In the genomic region with DNA sequence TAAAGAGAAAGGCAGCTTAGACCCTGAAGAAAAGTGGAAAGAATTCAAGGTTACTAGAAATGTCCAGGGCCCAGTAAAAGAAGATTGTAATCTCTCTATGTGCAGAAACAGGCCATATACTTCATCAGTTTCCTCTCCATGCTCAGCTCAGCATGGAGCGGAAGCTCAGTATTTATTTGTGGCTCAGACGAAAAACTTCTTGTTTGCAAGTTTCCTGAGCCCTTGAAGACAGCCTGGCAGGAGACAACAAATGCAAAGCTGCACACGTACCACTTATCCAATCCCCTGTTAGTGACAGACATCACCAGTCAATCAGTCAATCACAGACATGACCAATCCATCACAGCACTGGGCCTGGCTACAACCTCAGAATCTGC, we compare ENCODE assay signal across 10 cellular contexts. TPM values are rescaled to one million over a fixed set of nuclear protein-coding genes. Genes with fewer than 3 reads are reported as not detected.
DNase-seq lines count a peak whose midpoint lies in the region; ATAC-seq and TF ChIP-seq lines count a peak whose summit lies in the region.
"Had no signal": no experiment of that assay in that cellular context is flagged by ENCODE, and none has a peak within 500 bp of the region (broad histone marks: within the 10 kb centered on the region; RNA-seq: fewer than 3 reads in every experiment).

No MANE protein-coding gene starts in this region.

- no peaks in the 10 kb centered on the region for H3K9me3 Mint-ChIP-seq in naive thymus-derived CD8-positive, alpha-beta T cell

- no peak overlapping the region for H3K9ac ChIP-seq in parathyroid adenoma

- peaks cover 9 to 29% (median 24%) of the 10 kb centered on the region in 4 donors for H3K4me1 Mint-ChIP-seq in naive thymus-derived CD8-positive, alpha-beta T cell

- DNase-seq in SJCRH30 (peak; percentile 71 to 75), esophagus squamous epithelium (lab: John Stamatoyannopoulos, UW) (no peak), kidney glomerular epithelial cell (lab: John Stamatoyannopoulos, UW) (no peak), MG63 (no peak)
- no peak for DNase-seq in naive thymus-derived CD8-positive, alpha-beta T cell
- DNase-seq in activated CD8-positive, alpha-beta memory T cell treated with anti-CD3 and anti-CD28 coated beads, Interleukin-2, amount 50 U/mL, for 48 hours: no peak
- DNase-seq: NCI-H1417 treated with DMSO at 0.1 percent for 48 hours, pancreas had no signal

- H3K79me2 ChIP-seq in ACC112 (ENCODE audit: control insufficient read depth, insufficient read depth, low read length, unreplicated experiment): no peaks in the 10 kb centered on the region
- H3K79me2 ChIP-seq in parathyroid adenoma: no peaks in the 10 kb centered on the region

- no peaks in the 10 kb centered on the region for H3K27me3 ChIP-seq in ACC112 (ENCODE audit: insufficient read depth, low read length)
- H3K27me3 ChIP-seq in SJCRH30: no peaks in the 10 kb centered on the region
- no peaks in the 10 kb centered on the region for H3K27me3 ChIP-seq in esophagus squamous epithelium
- H3K27me3 ChIP-seq in parathyroid adenoma (ENCODE audit: control insufficient read depth, insufficient read depth, low read length): no peaks in the 10 kb centered on the region
- H3K27me3 ChIP-seq in MG63: no peaks in the 10 kb centered on the region
- H3K27me3 ChIP-seq: pancreas had no signal

- no peak for TF ChIP-seq POLR2A in esophagus squamous epithelium (IDR thresholded peaks at IDR 0.05)

- H3K27ac Mint-ChIP-seq in naive thymus-derived CD8-positive, alpha-beta T cell: peak overlapping the region in 3 of 10 donors; percentile 22 to 76 (median 22)

- TF ChIP-seq CTCF in esophagus squamous epithelium (IDR thresholded peaks at IDR 0.05): no peak
- no peak for TF ChIP-seq CTCF in parathyroid adenoma (IDR thresholded peaks at IDR 0.05)

- H2AFZ ChIP-seq in ACC112 (ENCODE audit: low read length, unreplicated experiment) (no peak overlapping the region), parathyroid adenoma (peak overlapping the region; percentile 11)

- ATAC-seq in naive thymus-derived CD8-positive, alpha-beta T cell: no peak

- H3K27me3 Mint-ChIP-seq in naive thymus-derived CD8-positive, alpha-beta T cell: no peaks in the 10 kb centered on the region

- H3K4me1 ChIP-seq in ACC112 (ENCODE audit: control insufficient read depth, insufficient read depth, low read length, unreplicated experiment) (peaks cover 17% of the 10 kb centered on the region), SJCRH30 (peaks cover 44% of the 10 kb centered on the region), esophagus squamous epithelium (peaks cover 0 to 20% (median 11%) of the 10 kb centered on the region in 3 donors), parathyroid adenoma (peaks cover 9% of the 10 kb centered on the region)
- H3K4me1 ChIP-seq: pancreas had no signal

- POLR2A ChIA-PET in naive thymus-derived CD8-positive, alpha-beta T cell (lab: Charles Lee): interaction anchor here (0.5 to 3.2 kb wide), 5 partner anchors 8 to 100 kb away, joined by 3 to 19 read pairs (median 3); a partner anchor contains a TSS

- intact Hi-C loops in esophagus squamous epithelium (cut with DNase I): no loop called here

- no peaks in the 10 kb centered on the region for H3K36me3 ChIP-seq in ACC112 (ENCODE audit: insufficient read depth, low read length)
- H3K36me3 ChIP-seq in SJCRH30: no peaks in the 10 kb centered on the region
- no peaks in the 10 kb centered on the region for H3K36me3 ChIP-seq in esophagus squamous epithelium
- H3K36me3 ChIP-seq in parathyroid adenoma (ENCODE audit: control insufficient read depth, insufficient read depth, low read length): no peaks in the 10 kb centered on the region
- no peaks in the 10 kb centered on the region for H3K36me3 ChIP-seq in MG63
- H3K36me3 ChIP-seq: pancreas had no signal

- H3K9me3 ChIP-seq in SJCRH30 (replicated peaks) (no peaks in the 10 kb centered on the region), esophagus squamous epithelium (no peaks in the 10 kb centered on the region), parathyroid adenoma (ENCODE audit: control insufficient read depth, low read length) (no peaks in the 10 kb centered on the region), MG63 (peaks cover 2% of the 10 kb centered on the region; the same call in 1 of the 2 replicates)
- H3K9me3 ChIP-seq: pancreas had no signal

- WGBS in esophagus squamous epithelium, 2 donors: 47 to 57% methylated on average over 3 of the region's 3 CpGs

- H3K27ac ChIP-seq in ACC112 (ENCODE audit: low read depth, low read length) (peak overlapping the region; percentile 73), SJCRH30 (peak overlapping the region; percentile 77), esophagus squamous epithelium (peak overlapping the region; percentile 34 to 86 (median 76)), parathyroid adenoma (peak overlapping the region; percentile 68)

- no peak overlapping the region for H3K4me3 ChIP-seq in ACC112 (ENCODE audit: low read depth, low read length)
- no peak overlapping the region for H3K4me3 ChIP-seq in SJCRH30
- no peak overlapping the region for H3K4me3 ChIP-seq in esophagus squamous epithelium
- H3K4me3 ChIP-seq in parathyroid adenoma (ENCODE audit: low read depth, low read length): no peak overlapping the region
- no peak overlapping the region for H3K4me3 ChIP-seq in MG63
- H3K4me3 ChIP-seq: pancreas had no signal

- H3K4me3 Mint-ChIP-seq in naive thymus-derived CD8-positive, alpha-beta T cell: no peak overlapping the region

- H3K36me3 Mint-ChIP-seq in naive thymus-derived CD8-positive, alpha-beta T cell: peaks cover 0 to 2% (median 0%) of the 10 kb centered on the region in 3 donors

- H3K4me2 ChIP-seq in parathyroid adenoma (ENCODE audit: low read length): peak overlapping the region; percentile 2

RNA-seq across cellular contexts. Expression of a gene that starts 8.1 kb away (rescaled TPM):
- total RNA-seq in SJCRH30 (2014; rRNA removed; shearing (Covaris generic)): 2.3 and 4.1 TPM in 2 replicates
- 10 to 100 TPM in 1 of 4 donors, 1 to 10 TPM in 3; 4.2 to 11.4 (median 8.0) TPM for total RNA-seq in esophagus squamous epithelium
- total RNA-seq in MG63 (2014; rRNA removed; shearing (Covaris generic); ENCODE audit: low replicate concordance): 4.4 and 6.3 TPM in 2 replicates
- total RNA-seq in naive thymus-derived CD8-positive, alpha-beta T cell: 100 to 1,000 TPM; 386 to 393 TPM
- polyA plus RNA-seq in naive thymus-derived CD8-positive, alpha-beta T cell: 100 to 1,000 TPM; 115 to 216 (median 166) TPM

Comparison
In these comparisons a context has a peak if more than half of its experiments do, and no peak if none do; other contexts are left out.
1. DNase-seq: peak in SJCRH30 (2 of 2); none in esophagus squamous epithelium (single experiment), kidney glomerular epithelial cell (single experiment), MG63 (single experiment), naive thymus-derived CD8-positive, alpha-beta T cell (0 of 10) and activated CD8-positive, alpha-beta memory T cell treated with anti-CD3 and anti-CD28 coated beads, Interleukin-2, amount 50 U/mL, for 48 hours (single experiment).
2. RNA of a gene that starts 8.1 kb away (total RNA-seq): 386 to 393 TPM in naive thymus-derived CD8-positive, alpha-beta T cell; 4.2 to 11.4 TPM in esophagus squamous epithelium, 4.4 to 6.3 TPM in MG63 and 2.3 to 4.1 TPM in SJCRH30; every median in the first group is over 10 times any median in the second.
3. Peak in every context shown above with its lines, with median percentiles within 50 percentile points of each other: H3K27ac ChIP-seq.